ENCODE assay signal across 29 cellular contexts in genomic region chr3:116388867-116389385, GRCh38. TPM values are rescaled to one million over a fixed set of nuclear protein-coding genes. Genes with fewer than 3 reads are reported as not detected.
DNase-seq lines count a peak whose midpoint lies in the region; ATAC-seq, FAIRE-seq and TF ChIP-seq lines count a peak whose summit lies in the region.
"Had no signal": no experiment of that assay in that cellular context is flagged by ENCODE, and none has a peak within 500 bp of the region (broad histone marks: within the 10 kb centered on the region; RNA-seq: fewer than 3 reads in every experiment).

No MANE protein-coding gene starts in this region.

- DNase-seq in NCI-H2171 treated with DMSO at 0.1 percent for 48 hours (lab: John Stamatoyannopoulos, UW), result peak; percentile 100
- DNase-seq in cerebellar nuclear complex (lab: John Stamatoyannopoulos, UW), result peak; percentile 41 to 82
- no peak for DNase-seq in sigmoid colon
- DNase-seq in omental fat pad (ENCODE audit: low spot score), result no peak
- no peak for DNase-seq in RCC 7860 (ENCODE audit: low spot score)
- DNase-seq in NCI-H2227 treated with DMSO at 0.1 percent for 48 hours (lab: John Stamatoyannopoulos, UW), result no peak
- DNase-seq: activated B cell treated with CpG ODN at 0.5 μM for 24 hours; activated naive CD4-positive, alpha-beta T cell treated with anti-CD3 and anti-CD28 coated beads, Interleukin-2, amount 10 ng/mL, durations not matched to agents 7 days and 5 days; amygdala; effector CD4-positive, alpha-beta T cell; heart right ventricle; Karpas-422; left cardiac atrium; mammary epithelial cell; NCI-H146; Peyer's patch; posterior cingulate gyrus; right lobe of liver; SJCRH30; stimulated activated CD4-positive, alpha-beta T cell treated with anti-CD3 and anti-CD28 coated beads, Interleukin-12 subunit alpha, Interleukin-12 subunit beta, amount 100 ng/mL, for 4 hours; stimulated activated CD4-positive, alpha-beta T cell treated with anti-CD3 and anti-CD28 coated beads, Interleukin-4, amount 100 ng/mL, for 1 hour; upper lobe of right lung had no signal

- no peak overlapping the region for H3K9ac ChIP-seq in HUES48 (ENCODE audit: low read depth, low read length)

- TF ChIP-seq POLR2A in sigmoid colon (IDR thresholded peaks at IDR 0.05), result no peak

- H3K9me3 ChIP-seq in HUES48 (ENCODE audit: control insufficient read depth, insufficient read depth, low read length) (0 out of 2 replicates have a peak, but pooled peaks cover 4% of the 10 kb centered on the region), sigmoid colon (peaks cover 0 to 2% (median 0%) of the 10 kb centered on the region in 4 donors)
- H3K9me3 ChIP-seq: Peyer's patch, right lobe of liver, SJCRH30, upper lobe of right lung had no signal

- peaks cover 29% of the 10 kb centered on the region for H3K4me1 ChIP-seq in HUES48 (ENCODE audit: control insufficient read depth, insufficient read depth, low read length)
- peaks cover 0 to 26% (median 14%) of the 10 kb centered on the region in 4 donors for H3K4me1 ChIP-seq in sigmoid colon
- H3K4me1 ChIP-seq: heart right ventricle, Peyer's patch, right lobe of liver, SJCRH30, upper lobe of right lung had no signal

- H3K27me3 ChIP-seq in HUES48 (ENCODE audit: control insufficient read depth, insufficient read depth, low read length), result no peaks in the 10 kb centered on the region
- no peaks in the 10 kb centered on the region for H3K27me3 ChIP-seq in sigmoid colon
- H3K27me3 ChIP-seq: heart right ventricle, Peyer's patch, right lobe of liver, SJCRH30, upper lobe of right lung had no signal

- WGBS in sigmoid colon, 2 donors, result 30 to 42% methylated on average over 2 of the region's 2 CpGs

- FAIRE-seq in RCC 7860 (lab: Jason Lieb, UNC), result no peak
- FAIRE-seq: colon, GM12891, HepG2 had no signal

- H3K4me3 ChIP-seq in HUES48 (ENCODE audit: low read depth, low read length) (no peak overlapping the region; the same call in 1 of the 2 replicates), sigmoid colon (no peak overlapping the region)
- H3K4me3 ChIP-seq: heart right ventricle, Peyer's patch, right lobe of liver, SJCRH30, upper lobe of right lung had no signal

- TF ChIP-seq EP300 in sigmoid colon (IDR thresholded peaks at IDR 0.05), result no peak

- intact Hi-C loops in sigmoid colon (cut with DNase I), result no loop called here

- no peak for ATAC-seq in omental fat pad (ENCODE audit: low FRiP score)
- ATAC-seq: heart right ventricle, HepG2, left cardiac atrium, right lobe of liver, upper lobe of right lung had no signal

- H3K36me3 ChIP-seq in HUES48 (ENCODE audit: control insufficient read depth, insufficient read depth, low read length), result no peaks in the 10 kb centered on the region
- no peaks in the 10 kb centered on the region for H3K36me3 ChIP-seq in sigmoid colon
- H3K36me3 ChIP-seq: heart right ventricle, Peyer's patch, right lobe of liver, SJCRH30, upper lobe of right lung had no signal

- H3K27ac ChIP-seq in HUES48 (ENCODE audit: low read depth, low read length) (peak overlapping the region; percentile 32), sigmoid colon (peak overlapping the region in 3 of 4 donors; percentile 41 to 52 (median 49))
- H3K27ac ChIP-seq: heart right ventricle, HL-60, Peyer's patch, right lobe of liver, SJCRH30, upper lobe of right lung had no signal

- TF ChIP-seq CTCF in sigmoid colon (IDR thresholded peaks at IDR 0.05), result no peak
- TF ChIP-seq CTCF in omental fat pad (IDR thresholded peaks at IDR 0.05), result no peak

RNA-seq across cellular contexts. Expression of gene LSAMP, which starts 56.4 kb away (rescaled TPM):
- total RNA-seq in sigmoid colon, result 10 to 100 TPM; 22.9 to 47.1 (median 30.1) TPM
- 1 to 10 TPM in 2 of 3 donors, under 1 TPM in 1; 0.23 to 6.5 (median 1.2) TPM for polyA plus RNA-seq in sigmoid colon
- 10 to 100 TPM in 1 of 4 donors, 1 to 10 TPM in 3; 1.9 to 19.7 (median 2.8) TPM for total RNA-seq in omental fat pad
- total RNA-seq: activated T-helper 1 cell treated with anti-CD3 and anti-CD28 coated beads, Interleukin-12 subunit alpha, Interleukin-12 subunit beta, Interleukin-2, Interleukin-4 antibody, amounts not matched to agents 30 ng/mL and 10 ng/mL and 1 ng/mL, durations not matched to agents 14 hours and 24 hours and 36 hours; HepG2; mammary epithelial cell had no signal
- polyA plus RNA-seq: CD14-positive monocyte, HepG2, mammary epithelial cell had no signal

Comparison
In these comparisons a context has a peak if more than half of its experiments do, and no peak if none do; other contexts are left out.
1. DNase-seq: peak in NCI-H2171 treated with DMSO at 0.1 percent for 48 hours (single experiment) and cerebellar nuclear complex (2 of 2); none in sigmoid colon (single experiment), omental fat pad (single experiment), RCC 7860 (single experiment) and NCI-H2227 treated with DMSO at 0.1 percent for 48 hours (single experiment).